ENCODE assay signal across 8 cellular contexts in the genomic region with DNA sequence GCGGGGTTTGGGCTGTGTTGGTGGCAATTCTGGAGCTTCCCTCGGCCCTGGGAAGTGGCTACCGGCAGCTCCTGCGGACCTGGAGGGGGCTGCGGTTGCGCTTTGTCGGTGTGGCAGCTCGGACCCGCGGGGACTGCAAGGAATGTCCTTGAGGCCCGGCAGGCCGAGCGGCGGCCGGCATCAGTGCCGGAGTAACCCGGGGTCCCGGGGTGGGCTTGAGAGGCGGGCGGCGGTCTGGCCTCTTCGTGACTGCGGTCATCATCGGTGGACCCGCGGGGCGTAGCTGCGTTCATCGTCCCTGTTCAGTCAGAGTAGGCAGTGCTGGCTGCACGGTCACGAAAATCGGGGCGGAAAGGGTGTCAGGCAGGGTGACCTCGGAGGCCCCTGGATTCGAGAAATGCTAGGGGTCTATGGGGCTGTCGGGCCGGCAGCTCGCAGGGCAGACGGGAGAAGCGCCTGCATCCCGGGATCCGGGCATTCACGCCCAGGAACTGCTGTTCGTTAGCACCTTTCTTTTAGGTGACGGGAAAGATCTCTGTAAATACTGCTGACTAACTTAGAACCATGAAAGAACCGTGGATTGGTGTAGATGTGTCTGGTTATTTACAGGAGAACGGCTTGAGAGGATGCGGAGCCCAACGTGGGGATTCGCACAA. TPM values are rescaled to one million over a fixed set of nuclear protein-coding genes. Genes with fewer than 3 reads are reported as not detected.
DNase-seq lines count a peak whose midpoint lies in the region; ATAC-seq and TF ChIP-seq lines count a peak whose summit lies in the region.

No MANE protein-coding gene starts in this region.

- ATAC-seq in HG03135 (IDR thresholded peaks at IDR 0.05; ENCODE audit: unreplicated experiment) (peak; percentile 4), HG03457 (IDR thresholded peaks at IDR 0.05; ENCODE audit: unreplicated experiment) (no peak)
- ATAC-seq in naive thymus-derived CD8-positive, alpha-beta T cell, result no peak

- TF ChIP-seq CTCF in GM13976 (IDR thresholded peaks at IDR 0.05; ENCODE audit: borderline replicate concordance, control extremely low read depth, extremely low read depth, insufficient read depth, missing control alignments), result no peak
- no peak for TF ChIP-seq CTCF in tibial artery (IDR thresholded peaks at IDR 0.05)

- no peak overlapping the region for H3K4me3 Mint-ChIP-seq in naive thymus-derived CD8-positive, alpha-beta T cell

- H3K9me3 Mint-ChIP-seq in naive thymus-derived CD8-positive, alpha-beta T cell, result no peaks in the 10 kb centered on the region

- intact Hi-C loops in tibial artery (cut with DNase I; ENCODE audit: low total_unique reads), result loop anchor here (2.0 to 5.0 kb wide), 3 partner anchors 100 to 569 kb away; partner anchors contain the start of genes ANKRD31 and GCNT4

- no peaks in the 10 kb centered on the region for H3K27me3 ChIP-seq in tibial artery

- H3K27ac ChIP-seq in epithelial cell of prostate (peak overlapping the region; percentile 87), tibial artery (peak overlapping the region; percentile 87 to 88)

- no peaks in the 10 kb centered on the region for H3K36me3 ChIP-seq in tibial artery

- no peaks in the 10 kb centered on the region for H3K9me3 ChIP-seq in tibial artery

- peaks cover 0 to 17% (median 6%) of the 10 kb centered on the region in 4 donors for H3K4me1 ChIP-seq in tibial artery

- peaks cover 0 to 1% (median 1%) of the 10 kb centered on the region in 3 donors for H3K36me3 Mint-ChIP-seq in naive thymus-derived CD8-positive, alpha-beta T cell

- DNase-seq in GM13976 (ENCODE audit: low spot score) (peak; percentile 32), epithelial cell of prostate (ENCODE audit: low read depth, low spot score) (no peak), tibial artery (peak; percentile 37 to 68), NCI-H2107 treated with DMSO at 0.1 percent for 48 hours (lab: John Stamatoyannopoulos, UW; ENCODE audit: unreplicated experiment) (no peak)
- peak; percentile 9 for DNase-seq in activated CD4-positive, alpha-beta T cell treated with anti-CD3 and anti-CD28 coated beads for 1 hour
- peak in 9 of 10 donors; percentile 4 to 62 (median 26) for DNase-seq in naive thymus-derived CD8-positive, alpha-beta T cell

- H3K4me1 Mint-ChIP-seq in naive thymus-derived CD8-positive, alpha-beta T cell, result peaks cover 16 to 42% (median 33%) of the 10 kb centered on the region in 4 donors

- peak overlapping the region in 3 of 10 donors; percentile 74 to 94 (median 91) for H3K27ac Mint-ChIP-seq in naive thymus-derived CD8-positive, alpha-beta T cell

- peak overlapping the region; percentile 80 to 91 for H3K4me3 ChIP-seq in tibial artery

- POLR2A ChIA-PET in naive thymus-derived CD8-positive, alpha-beta T cell (lab: Charles Lee), result interaction anchor here (0.8 to 1.9 kb wide), 8 partner anchors 16 to 571 kb away, joined by 3 to 35 read pairs (median 6); partner anchors contain the start of genes ANKRD31, GCNT4, GFM2 and NSA2

- in situ Hi-C loops in GM13976 (cut with MboI; ENCODE audit: low sequenced_read_pairs, unreplicated experiment), result no loop called here

- no peaks in the 10 kb centered on the region for H3K27me3 Mint-ChIP-seq in naive thymus-derived CD8-positive, alpha-beta T cell

RNA-seq across cellular contexts. Expression of gene HMGCR, which starts 0.5 kb away (rescaled TPM):
- 10 to 100 TPM; 39.2 to 41.8 TPM for total RNA-seq in naive thymus-derived CD8-positive, alpha-beta T cell
- polyA plus RNA-seq in naive thymus-derived CD8-positive, alpha-beta T cell, result 10 to 100 TPM in 1 of 3 donors, 1 to 10 TPM in 2; 8.2 to 11.0 (median 9.3) TPM

Comparison
In these comparisons a context has a peak if more than half of its experiments do, and no peak if none do; other contexts are left out.
1. DNase-seq: peak in GM13976 (single experiment), activated CD4-positive, alpha-beta T cell treated with anti-CD3 and anti-CD28 coated beads for 1 hour (single experiment), naive thymus-derived CD8-positive, alpha-beta T cell (9 of 10) and tibial artery (2 of 2); none in epithelial cell of prostate (single experiment) and NCI-H2107 treated with DMSO at 0.1 percent for 48 hours (single experiment).